In genomic region chr14:94307410-94307992, GRCh38 we compare ENCODE assay signal across 11 cellular contexts. TPM values are rescaled to one million over a fixed set of nuclear protein-coding genes. Genes with fewer than 3 reads are reported as not detected.
DNase-seq lines count a peak whose midpoint lies in the region; ATAC-seq and TF ChIP-seq lines count a peak whose summit lies in the region.
"Had no signal": no experiment of that assay in that cellular context is flagged by ENCODE, and none has a peak within 500 bp of the region (broad histone marks: within the 10 kb centered on the region; RNA-seq: fewer than 3 reads in every experiment).

No MANE protein-coding gene starts in this region.

- no peaks in the 10 kb centered on the region for H3K36me3 ChIP-seq in OCI-LY1 (ENCODE audit: insufficient read depth, low read length)

- no peaks in the 10 kb centered on the region for H3K9me3 Mint-ChIP-seq in endothelial cell (ENCODE audit: unreplicated experiment)
- H3K9me3 Mint-ChIP-seq in osteocyte (ENCODE audit: unreplicated experiment), result peaks cover 32% of the 10 kb centered on the region

- no peaks in the 10 kb centered on the region for H3K4me1 ChIP-seq in OCI-LY1 (ENCODE audit: insufficient read depth, low read length, severe bottlenecking)

- no peaks in the 10 kb centered on the region for H3K27me3 ChIP-seq in OCI-LY1 (ENCODE audit: insufficient read depth, low read length)

- H3K27ac ChIP-seq in OCI-LY1 (ENCODE audit: low read depth, low read length, poor library complexity, severe bottlenecking), result no peak overlapping the region

- H3K4me1 Mint-ChIP-seq in endothelial cell (ENCODE audit: unreplicated experiment) (no peaks in the 10 kb centered on the region), osteocyte (ENCODE audit: unreplicated experiment) (no peaks in the 10 kb centered on the region)
- H3K4me1 Mint-ChIP-seq: activated T-helper 17 cell treated with anti-CD3 and anti-CD28 coated beads, Interleukin-2, amount 50 U/mL, for 72 hours had no signal

- H3K4me3 Mint-ChIP-seq in endothelial cell (ENCODE audit: unreplicated experiment) (no peak overlapping the region), osteocyte (ENCODE audit: unreplicated experiment) (no peak overlapping the region)
- H3K4me3 Mint-ChIP-seq: activated T-helper 17 cell treated with anti-CD3 and anti-CD28 coated beads, Interleukin-2, amount 50 U/mL, for 72 hours; dendritic cell treated with granulocyte-macrophage colony-stimulating factor and Interleukin-4, amounts not matched to agents 40 ng/mL and 50 ng/mL, for 4 days had no signal

- H3K4me2 ChIP-seq in OCI-LY1 (ENCODE audit: low read length), result no peak overlapping the region

- peaks cover 5% of the 10 kb centered on the region for H3K27me3 Mint-ChIP-seq in endothelial cell (ENCODE audit: unreplicated experiment)
- no peaks in the 10 kb centered on the region for H3K27me3 Mint-ChIP-seq in osteocyte (ENCODE audit: unreplicated experiment)
- H3K27me3 Mint-ChIP-seq: dendritic cell treated with granulocyte-macrophage colony-stimulating factor and Interleukin-4, amounts not matched to agents 40 ng/mL and 50 ng/mL, for 4 days had no signal

- H3K9ac ChIP-seq in OCI-LY1 (ENCODE audit: low read length), result no peak overlapping the region

- H4K20me1 ChIP-seq in OCI-LY1 (ENCODE audit: insufficient read depth, low read length), result no peaks in the 10 kb centered on the region

- H3K9me3 ChIP-seq in OCI-LY1 (ENCODE audit: low read length), result no peaks in the 10 kb centered on the region

- no peak overlapping the region for H3K4me3 ChIP-seq in OCI-LY1 (ENCODE audit: low read depth, low read length, poor library complexity, severe bottlenecking)

- peak; percentile 71; the same call in 1 of the 2 replicates for TF ChIP-seq CTCF in OCI-LY1 (IDR thresholded peaks at IDR 0.05; ENCODE audit: low read length)
- peak; percentile 79 for TF ChIP-seq CTCF in endothelial cell (IDR thresholded peaks at IDR 0.05; ENCODE audit: unreplicated experiment)
- peak; percentile 14 for TF ChIP-seq CTCF in osteocyte (IDR thresholded peaks at IDR 0.05)

- ATAC-seq in GM21360 (IDR thresholded peaks at IDR 0.05; ENCODE audit: unreplicated experiment), result no peak
- ATAC-seq: activated T-helper 17 cell treated with anti-CD3 and anti-CD28 coated beads, Interleukin-2, amount 50 U/mL, for 72 hours had no signal

- H3K9me2 ChIP-seq in OCI-LY1 (ENCODE audit: low read depth, low read length), result no peaks in the 10 kb centered on the region

- H3K27ac Mint-ChIP-seq in endothelial cell (ENCODE audit: unreplicated experiment) (no peak overlapping the region), osteocyte (ENCODE audit: unreplicated experiment) (no peak overlapping the region)
- H3K27ac Mint-ChIP-seq: activated T-helper 17 cell treated with anti-CD3 and anti-CD28 coated beads, Interleukin-2, amount 50 U/mL, for 72 hours; dendritic cell treated with granulocyte-macrophage colony-stimulating factor and Interleukin-4, amounts not matched to agents 40 ng/mL and 50 ng/mL, for 4 days had no signal

- no peaks in the 10 kb centered on the region for H3K79me2 ChIP-seq in OCI-LY1 (ENCODE audit: insufficient read depth, low read length)

- H3K36me3 Mint-ChIP-seq in endothelial cell (ENCODE audit: low read depth, unreplicated experiment) (peaks cover 4% of the 10 kb centered on the region), osteocyte (ENCODE audit: unreplicated experiment) (no peaks in the 10 kb centered on the region)

- DNase-seq in NCI-H748 (lab: John Stamatoyannopoulos, UW; ENCODE audit: unreplicated experiment) (peak; percentile 14), NCI-H748 treated with DMSO at 0.1 percent for 48 hours (lab: John Stamatoyannopoulos, UW) (no peak), endothelial cell (ENCODE audit: low spot score) (no peak), osteocyte (ENCODE audit: extremely low spot score, unreplicated experiment) (no peak), NCI-H510A treated with DMSO at 0.1 percent for 48 hours (lab: John Stamatoyannopoulos, UW) (no peak), activated gamma-delta T cell treated with Interleukin-2 at 50 U/mL for 16 hours (no peak)
- DNase-seq: posterior cingulate gyrus had no signal

- no peaks in the 10 kb centered on the region for H3F3A ChIP-seq in OCI-LY1 (ENCODE audit: insufficient read depth, low read length)

- no peak overlapping the region for H2AFZ ChIP-seq in OCI-LY1 (ENCODE audit: low read length)

RNA-seq across cellular contexts. Expression of gene SERPINA10, which starts 14.4 kb away (rescaled TPM):
- total RNA-seq in endothelial cell (ENCODE audit: unreplicated experiment) (not detected), osteocyte (not detected in 2 replicates)
- total RNA-seq: activated T-helper 17 cell treated with anti-CD3 and anti-CD28 coated beads, Interleukin-2, amount 50 U/mL, for 72 hours had no signal

RNA-seq across cellular contexts. Expression of gene SERPINA6, which starts 15.6 kb away (rescaled TPM):
- total RNA-seq in endothelial cell (ENCODE audit: unreplicated experiment) (not detected), osteocyte (not detected in 2 replicates)

RNA-seq across cellular contexts. Expression of gene SERPINA2, which starts 59.0 kb away (rescaled TPM):
- not detected for total RNA-seq in endothelial cell (ENCODE audit: unreplicated experiment)
- not detected in 2 replicates for total RNA-seq in osteocyte

Comparison
In these comparisons a context has a peak if more than half of its experiments do, and no peak if none do; other contexts are left out.
1. CTCF ChIP-seq: peak in every context shown above with its lines; median percentile 79 in endothelial cell; 71 in OCI-LY1; 14 in osteocyte.